In the genomic region with DNA sequence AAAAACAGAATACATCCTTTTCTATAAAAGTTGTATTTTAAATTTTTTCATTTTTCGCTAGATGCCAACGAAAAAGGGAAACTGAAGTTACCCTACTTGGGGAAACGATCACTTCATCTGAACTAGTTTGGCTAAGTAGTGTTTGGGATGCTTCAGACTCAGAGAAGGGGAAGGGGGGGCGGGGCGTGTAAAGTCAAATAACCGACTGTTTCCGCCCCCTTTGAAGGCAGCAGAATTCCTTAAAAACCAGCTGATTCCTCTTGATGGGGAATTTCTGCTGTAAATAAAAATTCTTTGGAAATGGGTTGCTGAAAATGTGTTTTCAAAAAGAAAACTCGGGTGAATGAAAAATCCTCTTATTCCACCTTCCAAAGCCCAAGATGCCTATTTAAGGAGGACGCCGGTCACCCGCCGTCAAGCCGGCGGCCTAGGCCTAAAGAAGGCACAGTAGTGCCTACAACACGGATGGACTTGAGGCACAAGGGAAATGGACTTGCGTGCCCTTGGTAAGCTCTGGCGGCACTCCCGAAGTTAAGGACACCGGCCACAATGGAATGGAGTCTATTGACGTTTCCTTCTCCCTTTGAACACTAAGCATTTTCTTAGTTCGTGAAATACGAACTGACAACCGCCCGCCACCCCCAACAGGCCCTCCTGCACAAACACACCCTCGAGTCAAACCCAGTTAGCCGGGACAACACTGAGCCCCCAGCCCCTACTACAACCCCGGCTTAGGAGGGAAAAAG, we compare ENCODE assay signal across 8 cellular contexts. TPM values are rescaled to one million over a fixed set of nuclear protein-coding genes. Genes with fewer than 3 reads are reported as not detected.
DNase-seq lines count a peak whose midpoint lies in the region; ATAC-seq and TF ChIP-seq lines count a peak whose summit lies in the region.

No MANE protein-coding gene starts in this region.

- H3K9me3 Mint-ChIP-seq in activated CD8-positive, alpha-beta memory T cell treated with anti-CD3 and anti-CD28 coated beads, Interleukin-2, amount 10 ng/mL, durations not matched to agents 7 days and 5 days (ENCODE audit: low read depth) = no peaks in the 10 kb centered on the region

- POLR2A ChIA-PET in AG04449 (lab: Yijun Ruan, JAX) = no interaction called here

- H3K36me3 ChIP-seq in thoracic aorta = no peaks in the 10 kb centered on the region

- H3K4me1 Mint-ChIP-seq in activated CD8-positive, alpha-beta memory T cell treated with anti-CD3 and anti-CD28 coated beads, Interleukin-2, amount 10 ng/mL, durations not matched to agents 7 days and 5 days = peaks cover 27% of the 10 kb centered on the region

- CTCF ChIA-PET in AG04449 (lab: Yijun Ruan, JAX) = no interaction called here
- CTCF ChIA-PET in activated CD8-positive, alpha-beta memory T cell treated with anti-CD3 and anti-CD28 coated beads, Interleukin-2, amount 10 ng/mL, durations not matched to agents 7 days and 5 days (lab: Charles Lee) = interaction anchor here (0.8 to 1.3 kb wide), 2 partner anchors 10 to 200 kb away, joined by 3 read pairs; no protein-coding TSS in a partner anchor

- H3K4me3 ChIP-seq in AG04449 (ENCODE audit: low read depth, low read length) (peak overlapping the region; percentile 78), thoracic aorta (peak overlapping the region; percentile 98)

- H3K4me3 Mint-ChIP-seq in activated CD8-positive, alpha-beta memory T cell treated with anti-CD3 and anti-CD28 coated beads, Interleukin-2, amount 10 ng/mL, durations not matched to agents 7 days and 5 days = peak overlapping the region; percentile 80

- TF ChIP-seq POLR2A in erythroblast (IDR thresholded peaks at IDR 0.05; ENCODE audit: low read length) = no peak

- H3K9me3 ChIP-seq in thoracic aorta = no peaks in the 10 kb centered on the region

- H3K27me3 ChIP-seq in thoracic aorta (replicated peaks; ENCODE audit: insufficient read depth) = no peaks in the 10 kb centered on the region

- H3K27ac Mint-ChIP-seq in activated CD8-positive, alpha-beta memory T cell treated with anti-CD3 and anti-CD28 coated beads, Interleukin-2, amount 10 ng/mL, durations not matched to agents 7 days and 5 days = peak overlapping the region; percentile 72

- no peaks in the 10 kb centered on the region for H3K36me3 Mint-ChIP-seq in activated CD8-positive, alpha-beta memory T cell treated with anti-CD3 and anti-CD28 coated beads, Interleukin-2, amount 10 ng/mL, durations not matched to agents 7 days and 5 days

- DNase-seq in AG04449 (ENCODE audit: low read depth, low spot score) (no peak), GM13976 (ENCODE audit: low spot score) (peak; percentile 45), NCI-H226 (peak; percentile 39), erythroblast (lab: John Stamatoyannopoulos, UW) (peak; percentile 70 to 80), midbrain (lab: John Stamatoyannopoulos, UW) (peak; percentile 52), thoracic aorta (ENCODE audit: low spot score) (no peak)
- no peak for DNase-seq in activated CD8-positive, alpha-beta memory T cell treated with anti-CD3 and anti-CD28 coated beads, Interleukin-2, amount 10 ng/mL, durations not matched to agents 7 days and 5 days

- no peak for ATAC-seq in activated CD8-positive, alpha-beta memory T cell treated with anti-CD3 and anti-CD28 coated beads, Interleukin-2, amount 10 ng/mL, durations not matched to agents 7 days and 5 days
- ATAC-seq in thoracic aorta (ENCODE audit: insufficient number of reproducible peaks, low FRiP score, low read depth) = no peak
- ATAC-seq in HG03045 (IDR thresholded peaks at IDR 0.05; ENCODE audit: unreplicated experiment) = no peak

- H3K27me3 Mint-ChIP-seq in activated CD8-positive, alpha-beta memory T cell treated with anti-CD3 and anti-CD28 coated beads, Interleukin-2, amount 10 ng/mL, durations not matched to agents 7 days and 5 days = no peaks in the 10 kb centered on the region

- peaks cover 16 to 51% of the 10 kb centered on the region in 2 donors for H3K4me1 ChIP-seq in thoracic aorta (ENCODE audit: control insufficient read depth in 1 of 2, low read depth in 2 of 2)

- in situ Hi-C loops in GM13976 (cut with MboI; ENCODE audit: low sequenced_read_pairs, unreplicated experiment) = no loop called here

- TF ChIP-seq CTCF in AG04449 (IDR thresholded peaks at IDR 0.05; ENCODE audit: insufficient read depth, low read length, missing control alignments) = no peak
- TF ChIP-seq CTCF in GM13976 (IDR thresholded peaks at IDR 0.05; ENCODE audit: borderline replicate concordance, control extremely low read depth, extremely low read depth, insufficient read depth, missing control alignments) = no peak
- no peak for TF ChIP-seq CTCF in thoracic aorta (IDR thresholded peaks at IDR 0.05)

- peak overlapping the region; percentile 93 to 94 for H3K27ac ChIP-seq in thoracic aorta

RNA-seq across cellular contexts. Expression of gene ATXN2, which starts 2.0 kb away (rescaled TPM):
- 10 to 100 TPM; 38.2 to 39.3 TPM for total RNA-seq in activated CD8-positive, alpha-beta memory T cell treated with anti-CD3 and anti-CD28 coated beads, Interleukin-2, amount 10 ng/mL, durations not matched to agents 7 days and 5 days
- total RNA-seq in thoracic aorta = 100 to 1,000 TPM in 1 of 2 donors, 10 to 100 TPM in 1; 81.0 to 109 TPM

Comparison
In these comparisons a context has a peak if more than half of its experiments do, and no peak if none do; other contexts are left out.
1. DNase-seq: peak in GM13976 (single experiment), NCI-H226 (single experiment), erythroblast (2 of 2) and midbrain (single experiment); none in AG04449 (single experiment), activated CD8-positive, alpha-beta memory T cell treated with anti-CD3 and anti-CD28 coated beads, Interleukin-2, amount 10 ng/mL, durations not matched to agents 7 days and 5 days (single experiment) and thoracic aorta (single experiment).